ENCODE assay signal across 15 cellular contexts in genomic region chr6:150028799-150029198, GRCh38. TPM values are rescaled to one million over a fixed set of nuclear protein-coding genes. Genes with fewer than 3 reads are reported as not detected.
DNase-seq lines count a peak whose midpoint lies in the region; ATAC-seq and TF ChIP-seq lines count a peak whose summit lies in the region.
"Had no signal": no experiment of that assay in that cellular context is flagged by ENCODE, and none has a peak within 500 bp of the region (broad histone marks: within the 10 kb centered on the region; RNA-seq: fewer than 3 reads in every experiment).

No MANE protein-coding gene starts in this region.

- WGBS in prostate gland, result 47% methylated on average over 8 of the region's 8 CpGs

- no peak overlapping the region for H3K4me3 ChIP-seq in HEK293 (ENCODE audit: low read depth, low read length)
- no peak overlapping the region for H3K4me3 ChIP-seq in colonic mucosa
- no peak overlapping the region for H3K4me3 ChIP-seq in prostate gland
- H3K4me3 ChIP-seq: A549 had no signal

- no peaks in the 10 kb centered on the region for H3K9me3 ChIP-seq in HEK293 (ENCODE audit: control insufficient read depth, insufficient read depth, low read depth, low read length)
- no peaks in the 10 kb centered on the region for H3K9me3 ChIP-seq in colonic mucosa
- no peaks in the 10 kb centered on the region for H3K9me3 ChIP-seq in prostate gland
- H3K9me3 ChIP-seq: A549 had no signal

- no peak overlapping the region for H3K27ac ChIP-seq in HEK293 (ENCODE audit: extremely low read depth, low read depth, low read length)
- no peak overlapping the region for H3K27ac ChIP-seq in colonic mucosa
- H3K27ac ChIP-seq in prostate gland, result no peak overlapping the region
- H3K27ac ChIP-seq: A549 had no signal

- peaks cover 7% of the 10 kb centered on the region for H3K27me3 ChIP-seq in colonic mucosa
- H3K27me3 ChIP-seq in prostate gland (replicated peaks; ENCODE audit: insufficient read depth), result peaks cover 5% of the 10 kb centered on the region

- TF ChIP-seq CTCF in HEK293 (tag by site-specific recombination; IDR thresholded peaks at IDR 0.05) (no peak), colonic mucosa (IDR thresholded peaks at IDR 0.05) (no peak), prostate gland (IDR thresholded peaks at IDR 0.05) (no peak)

- no peak overlapping the region for H3K4me3 Mint-ChIP-seq in activated CD4-positive, alpha-beta T cell treated with anti-CD3 and anti-CD28 coated beads, Interleukin-2, amount 10 ng/mL, durations not matched to agents 24 days and 14 days
- no peak overlapping the region for H3K4me3 Mint-ChIP-seq in stimulated activated naive CD8-positive, alpha-beta T cell treated with anti-CD3 and anti-CD28 coated beads, Interleukin-15, amount 100 ng/mL, for 72 hours
- H3K4me3 Mint-ChIP-seq: CD8-positive, alpha-beta T cell had no signal

- H3K4me1 ChIP-seq in HEK293 (ENCODE audit: control insufficient read depth, insufficient read depth, low read length), result no peaks in the 10 kb centered on the region
- peaks cover 8% of the 10 kb centered on the region for H3K4me1 ChIP-seq in colonic mucosa
- H3K4me1 ChIP-seq in prostate gland (replicated peaks), result peaks cover 12% of the 10 kb centered on the region

- no peaks in the 10 kb centered on the region for H3K9me3 Mint-ChIP-seq in activated CD4-positive, alpha-beta T cell treated with anti-CD3 and anti-CD28 coated beads, Interleukin-2, amount 10 ng/mL, durations not matched to agents 24 days and 14 days
- H3K9me3 Mint-ChIP-seq in stimulated activated naive CD8-positive, alpha-beta T cell treated with anti-CD3 and anti-CD28 coated beads, Interleukin-15, amount 100 ng/mL, for 72 hours, result no peaks in the 10 kb centered on the region
- H3K9me3 Mint-ChIP-seq: CD8-positive, alpha-beta T cell had no signal

- peaks cover 78% of the 10 kb centered on the region for H3K27me3 Mint-ChIP-seq in activated CD4-positive, alpha-beta T cell treated with anti-CD3 and anti-CD28 coated beads, Interleukin-2, amount 10 ng/mL, durations not matched to agents 24 days and 14 days
- H3K27me3 Mint-ChIP-seq in stimulated activated naive CD8-positive, alpha-beta T cell treated with anti-CD3 and anti-CD28 coated beads, Interleukin-15, amount 100 ng/mL, for 72 hours, result peaks cover 74% of the 10 kb centered on the region

- CTCF ChIA-PET in HEK293 (lab: Yijun Ruan, JAX), result no interaction called here

- peak; percentile 77 for ATAC-seq in left colon
- ATAC-seq in stimulated activated naive CD8-positive, alpha-beta T cell treated with anti-CD3 and anti-CD28 coated beads, Interleukin-15, amount 100 ng/mL, for 72 hours, result no peak
- ATAC-seq: A549; CD8-positive, alpha-beta T cell; HCT116 had no signal

- intact Hi-C loops in colonic mucosa (cut with DNase I) (no loop called here), left colon (cut with DNase I, micrococcal nuclease) (no loop called here), prostate gland (cut with DNase I) (no loop called here)
- intact Hi-C loops in activated CD4-positive, alpha-beta T cell treated with anti-CD3 and anti-CD28 coated beads, Interleukin-2, amount 10 ng/mL, durations not matched to agents 24 days and 14 days (cut with micrococcal nuclease), result no loop called here

- peaks cover 14% of the 10 kb centered on the region for H3K4me1 Mint-ChIP-seq in activated CD4-positive, alpha-beta T cell treated with anti-CD3 and anti-CD28 coated beads, Interleukin-2, amount 10 ng/mL, durations not matched to agents 24 days and 14 days
- H3K4me1 Mint-ChIP-seq in stimulated activated naive CD8-positive, alpha-beta T cell treated with anti-CD3 and anti-CD28 coated beads, Interleukin-15, amount 100 ng/mL, for 72 hours, result peaks cover 54% of the 10 kb centered on the region

- no peak for TF ChIP-seq POLR2A in prostate gland (IDR thresholded peaks at IDR 0.05)

- H3K27ac Mint-ChIP-seq in activated CD4-positive, alpha-beta T cell treated with anti-CD3 and anti-CD28 coated beads, Interleukin-2, amount 10 ng/mL, durations not matched to agents 24 days and 14 days, result no peak overlapping the region
- H3K27ac Mint-ChIP-seq in stimulated activated naive CD8-positive, alpha-beta T cell treated with anti-CD3 and anti-CD28 coated beads, Interleukin-15, amount 100 ng/mL, for 72 hours, result peak overlapping the region in 1 of 2 donors; percentile 74
- H3K27ac Mint-ChIP-seq: CD8-positive, alpha-beta T cell had no signal

- POLR2A ChIA-PET in HEK293 (lab: Yijun Ruan, JAX), result no interaction called here

- H3K9ac ChIP-seq in colonic mucosa (ENCODE audit: low read depth in 2 of 2, low read length in 2 of 2), result no peak overlapping the region

- DNase-seq in colonic mucosa (peak; percentile 79), left colon (peak; percentile 61 to 89), prostate gland (ENCODE audit: low spot score) (peak; percentile 46), NCI-H1436 treated with DMSO at 0.1 percent for 48 hours (lab: John Stamatoyannopoulos, UW) (no peak), anterior cingulate cortex (lab: John Stamatoyannopoulos, UW) (no peak)
- no peak for DNase-seq in activated CD4-positive, alpha-beta T cell treated with anti-CD3 and anti-CD28 coated beads, Interleukin-2, amount 10 ng/mL, durations not matched to agents 24 days and 14 days
- DNase-seq in stimulated activated naive CD8-positive, alpha-beta T cell treated with anti-CD3 and anti-CD28 coated beads, Interleukin-15, amount 100 ng/mL, for 72 hours, result no peak
- DNase-seq: CD8-positive, alpha-beta T cell; DMS53; GF-D8 had no signal

- H3K36me3 ChIP-seq in HEK293 (ENCODE audit: control insufficient read depth in 2 of 2, insufficient read depth in 1 of 2, low read length in 2 of 2) (no peaks in the 10 kb centered on the region), colonic mucosa (no peaks in the 10 kb centered on the region), prostate gland (no peaks in the 10 kb centered on the region)

- no peaks in the 10 kb centered on the region for H3K36me3 Mint-ChIP-seq in activated CD4-positive, alpha-beta T cell treated with anti-CD3 and anti-CD28 coated beads, Interleukin-2, amount 10 ng/mL, durations not matched to agents 24 days and 14 days (ENCODE audit: low read depth)
- H3K36me3 Mint-ChIP-seq: CD14-positive monocyte; CD8-positive, alpha-beta T cell had no signal

TF ChIP-seq in HEK293, 187 proteins besides CTCF, POLR2A, EP300 and RAD21 (continues in another document):
- no peak for TF ChIP-seq SALL2 (tag by site-specific recombination; IDR thresholded peaks at IDR 0.05; ENCODE audit: borderline replicate concordance)
- TF ChIP-seq KLF1 (tag by site-specific recombination; IDR thresholded peaks at IDR 0.05), result 0 out of 2 replicates have a peak, but pooled peaks have one; percentile 43
- TF ChIP-seq ZNF157 (tag by site-specific recombination; IDR thresholded peaks at IDR 0.05), result peak; percentile 59; the same call in 1 of the 2 replicates
- TF ChIP-seq ZNF488 (tag by site-specific recombination; IDR thresholded peaks at IDR 0.05), result no peak
- no peak for TF ChIP-seq TSHZ1 (tag by site-specific recombination; IDR thresholded peaks at IDR 0.05; ENCODE audit: borderline replicate concordance)
- no peak for TF ChIP-seq FEZF1 (tag by site-specific recombination; IDR thresholded peaks at IDR 0.05)
- TF ChIP-seq ZNF645 (tag by site-specific recombination; IDR thresholded peaks at IDR 0.05), result no peak

RNA-seq across cellular contexts. Expression of gene RAET1L, which starts 3.5 kb away (rescaled TPM):
- 1 to 10 TPM in 1 of 2 donors, under 1 TPM in 1; 0.24 to 3.2 TPM for total RNA-seq in colonic mucosa
- total RNA-seq in left colon, result not detected
- total RNA-seq in prostate gland, result not detected
- total RNA-seq in activated CD4-positive, alpha-beta T cell treated with anti-CD3 and anti-CD28 coated beads, Interleukin-2, amount 10 ng/mL, durations not matched to agents 24 days and 14 days, result not detected in 2 replicates
- total RNA-seq: CD8-positive, alpha-beta T cell; H4 had no signal

RNA-seq across cellular contexts. Expression of gene ULBP3, which starts 40.1 kb away (rescaled TPM):
- total RNA-seq in colonic mucosa (1 to 10 TPM; 1.8 to 1.9 TPM), left colon (1 to 10 TPM; 1.2 to 1.5 TPM), prostate gland (10 to 100 TPM in 1 of 2 donors, not detected in 1; 28.9 TPM)
- 0.47 and 0.57 TPM in 2 replicates for total RNA-seq in activated CD4-positive, alpha-beta T cell treated with anti-CD3 and anti-CD28 coated beads, Interleukin-2, amount 10 ng/mL, durations not matched to agents 24 days and 14 days

Comparison
In these comparisons a context has a peak if more than half of its experiments do, and no peak if none do; other contexts are left out.
1. DNase-seq: peak in colonic mucosa (single experiment), left colon (2 of 2) and prostate gland (single experiment); none in activated CD4-positive, alpha-beta T cell treated with anti-CD3 and anti-CD28 coated beads, Interleukin-2, amount 10 ng/mL, durations not matched to agents 24 days and 14 days (single experiment), NCI-H1436 treated with DMSO at 0.1 percent for 48 hours (single experiment), anterior cingulate cortex (0 of 58) and stimulated activated naive CD8-positive, alpha-beta T cell treated with anti-CD3 and anti-CD28 coated beads, Interleukin-15, amount 100 ng/mL, for 72 hours (0 of 2).